In genomic region chr12:23576372-23576771, GRCh38 we compare ENCODE assay signal across 14 cellular contexts.
DNase-seq lines count a peak whose midpoint lies in the region; ATAC-seq and TF ChIP-seq lines count a peak whose summit lies in the region.
"Had no signal": no experiment of that assay in that cellular context is flagged by ENCODE, and none has a peak within 500 bp of the region (broad histone marks: within the 10 kb centered on the region; RNA-seq: fewer than 3 reads in every experiment).

No MANE protein-coding gene starts in this region.

- H3K36me3 ChIP-seq in sigmoid colon (no peaks in the 10 kb centered on the region), right atrium auricular region (no peaks in the 10 kb centered on the region)

- H3K4me1 ChIP-seq in sigmoid colon: peaks cover 0 to 3% (median 0%) of the 10 kb centered on the region in 4 donors
- H3K4me1 ChIP-seq in right atrium auricular region: no peaks in the 10 kb centered on the region

- no peaks in the 10 kb centered on the region for H3K9me3 ChIP-seq in sigmoid colon
- no peaks in the 10 kb centered on the region for H3K9me3 ChIP-seq in right atrium auricular region
- H3K9me3 ChIP-seq: mucosa of descending colon had no signal

- intact Hi-C loops in sigmoid colon (cut with DNase I): no loop called here

- TF ChIP-seq CTCF in sigmoid colon (IDR thresholded peaks at IDR 0.05): no peak
- no peak for TF ChIP-seq CTCF in right atrium auricular region (IDR thresholded peaks at IDR 0.05)

- H3K27ac ChIP-seq in sigmoid colon (no peak overlapping the region), right atrium auricular region (no peak overlapping the region)

- 70 to 81% methylated on average over 2 of the region's 2 CpGs for WGBS in sigmoid colon, 2 donors

- no peaks in the 10 kb centered on the region for H3K27me3 ChIP-seq in sigmoid colon
- no peaks in the 10 kb centered on the region for H3K27me3 ChIP-seq in right atrium auricular region

- ATAC-seq in GM18520 (IDR thresholded peaks at IDR 0.05; ENCODE audit: unreplicated experiment) (peak; percentile 83), GM21390 (IDR thresholded peaks at IDR 0.05; ENCODE audit: unreplicated experiment) (peak; percentile 90), HG02938 (IDR thresholded peaks at IDR 0.05; ENCODE audit: unreplicated experiment) (peak; percentile 94), HG03520 (IDR thresholded peaks at IDR 0.05; ENCODE audit: unreplicated experiment) (peak; percentile 96)
- ATAC-seq: mucosa of descending colon; stimulated activated effector memory CD8-positive, alpha-beta T cell treated with anti-CD3 and anti-CD28 coated beads, Interleukin-12 subunit alpha, Interleukin-12 subunit beta, amount 100 ng/mL, for 72 hours had no signal

- H3K4me3 ChIP-seq in sigmoid colon: no peak overlapping the region
- no peak overlapping the region for H3K4me3 ChIP-seq in right atrium auricular region
- H3K4me3 ChIP-seq: mucosa of descending colon had no signal

- no peak for DNase-seq in sigmoid colon
- DNase-seq in right atrium auricular region (ENCODE audit: low spot score): no peak
- DNase-seq in stimulated activated CD4-positive, alpha-beta T cell treated with anti-CD3 and anti-CD28 coated beads, Interleukin-12 subunit alpha, Interleukin-12 subunit beta, amount 100 ng/mL, for 4 hours: no peak
- DNase-seq in NCI-H526 (lab: John Stamatoyannopoulos, UW): no peak
- DNase-seq: activated CD4-positive, alpha-beta T cell treated with anti-CD3 and anti-CD28 coated beads, Interleukin-2, amount 10 ng/mL, durations not matched to agents 24 days and 14 days; DMS79 treated with DMSO at 0.1 percent for 48 hours; mucosa of descending colon; stimulated activated CD4-positive, alpha-beta T cell treated with anti-CD3 and anti-CD28 coated beads, Interleukin-1b, Interleukin-23, amount 100 ng/mL, for 48 hours; T-helper 1 cell had no signal

- TF ChIP-seq EP300 in sigmoid colon (IDR thresholded peaks at IDR 0.05): no peak

- TF ChIP-seq POLR2A in sigmoid colon (IDR thresholded peaks at IDR 0.05): no peak
